In genomic region chr12:128791395-128792322, GRCh38 we compare ENCODE assay signal across 14 cellular contexts. TPM values are rescaled to one million over a fixed set of nuclear protein-coding genes. Genes with fewer than 3 reads are reported as not detected.
DNase-seq lines count a peak whose midpoint lies in the region; ATAC-seq and TF ChIP-seq lines count a peak whose summit lies in the region.
"Had no signal": no experiment of that assay in that cellular context is flagged by ENCODE, and none has a peak within 500 bp of the region (broad histone marks: within the 10 kb centered on the region; RNA-seq: fewer than 3 reads in every experiment).

No MANE protein-coding gene starts in this region.

- no peak overlapping the region for H3K9ac ChIP-seq in neuronal stem cell (ENCODE audit: low read depth, low read length, poor library complexity)

- no peak overlapping the region for H3K4me3 Mint-ChIP-seq in activated T-helper 2 cell treated with anti-CD3 and anti-CD28 coated beads, Interferon-gamma antibody, Interleukin-2, Interleukin-4, amounts not matched to agents 10 μg/mL and 5 μg/mL and 100 μg/mL, durations not matched to agents 14 hours and 24 hours and 36 hours (ENCODE audit: low read depth)
- H3K4me3 Mint-ChIP-seq: H9 had no signal

- DNase-seq in activated T-helper 2 cell treated with anti-CD3 and anti-CD28 coated beads, Interferon-gamma antibody, Interleukin-2, Interleukin-4, amounts not matched to agents 10 μg/mL and 5 μg/mL and 100 μg/mL, durations not matched to agents 14 hours and 24 hours and 36 hours (ENCODE audit: low spot score), result no peak
- DNase-seq in neuronal stem cell (ENCODE audit: low spot score) (no peak), NCI-H226 (no peak), NCI-H2029 treated with DMSO at 0.1 percent for 48 hours (lab: John Stamatoyannopoulos, UW) (no peak)
- DNase-seq: activated gamma-delta T cell, DMS53, H9 had no signal

- H2BK120ac ChIP-seq in neuronal stem cell (ENCODE audit: low read depth, low read length), result no peak overlapping the region

- H3K27ac ChIP-seq in DOHH2 (ENCODE audit: low read depth, low read length) (peak overlapping the region; percentile 99), neuronal stem cell (replicated peaks; ENCODE audit: low read length) (no peak overlapping the region)
- H3K27ac ChIP-seq: coronary artery, tibial nerve had no signal

- H3K9me3 ChIP-seq in DOHH2 (ENCODE audit: control insufficient read depth, insufficient read depth, low read length), result no peaks in the 10 kb centered on the region
- H3K9me3 ChIP-seq in neuronal stem cell (replicated peaks in 1 of 2; ENCODE audit: control insufficient read depth in 2 of 2, insufficient read depth in 1 of 2, low read depth in 1 of 2, low read length in 2 of 2), result no peaks in the 10 kb centered on the region
- H3K9me3 ChIP-seq: tibial nerve had no signal

- no peaks in the 10 kb centered on the region for H3K27me3 Mint-ChIP-seq in activated T-helper 2 cell treated with anti-CD3 and anti-CD28 coated beads, Interferon-gamma antibody, Interleukin-2, Interleukin-4, amounts not matched to agents 10 μg/mL and 5 μg/mL and 100 μg/mL, durations not matched to agents 14 hours and 24 hours and 36 hours (ENCODE audit: low read depth)

- TF ChIP-seq CTCF in DOHH2 (IDR thresholded peaks at IDR 0.05; ENCODE audit: low read depth, low read length, poor library complexity, severe bottlenecking), result no peak

- H3K14ac ChIP-seq in neuronal stem cell (ENCODE audit: low read length), result no peak overlapping the region

- H3K27ac Mint-ChIP-seq in activated T-helper 2 cell treated with anti-CD3 and anti-CD28 coated beads, Interferon-gamma antibody, Interleukin-2, Interleukin-4, amounts not matched to agents 10 μg/mL and 5 μg/mL and 100 μg/mL, durations not matched to agents 14 hours and 24 hours and 36 hours, result peak overlapping the region; percentile 52

- H3K4me1 Mint-ChIP-seq in activated T-helper 2 cell treated with anti-CD3 and anti-CD28 coated beads, Interferon-gamma antibody, Interleukin-2, Interleukin-4, amounts not matched to agents 10 μg/mL and 5 μg/mL and 100 μg/mL, durations not matched to agents 14 hours and 24 hours and 36 hours (ENCODE audit: low read depth), result peaks cover 16% of the 10 kb centered on the region

- no peak overlapping the region for H4K91ac ChIP-seq in neuronal stem cell (ENCODE audit: low read depth, low read length, poor library complexity)

- no peak overlapping the region for H4K8ac ChIP-seq in neuronal stem cell (ENCODE audit: low read depth, low read length)

- H3F3A ChIP-seq in DOHH2 (ENCODE audit: control insufficient read depth, insufficient read depth), result peaks cover 60% of the 10 kb centered on the region

- H3K79me1 ChIP-seq in neuronal stem cell (ENCODE audit: low read depth, low read length), result peaks cover under 1% of the 10 kb centered on the region

- H2BK15ac ChIP-seq in neuronal stem cell (ENCODE audit: low read length), result no peak overlapping the region

- H2AFZ ChIP-seq in neuronal stem cell (ENCODE audit: low read length), result no peak overlapping the region

- H3K9me3 Mint-ChIP-seq in activated T-helper 2 cell treated with anti-CD3 and anti-CD28 coated beads, Interferon-gamma antibody, Interleukin-2, Interleukin-4, amounts not matched to agents 10 μg/mL and 5 μg/mL and 100 μg/mL, durations not matched to agents 14 hours and 24 hours and 36 hours, result no peaks in the 10 kb centered on the region
- H3K9me3 Mint-ChIP-seq: H9 had no signal

- no peak overlapping the region for H2AK5ac ChIP-seq in neuronal stem cell (ENCODE audit: low read depth, low read length)

- peak overlapping the region; percentile 5 for H3K18ac ChIP-seq in neuronal stem cell (ENCODE audit: low read length)

- H2BK5ac ChIP-seq in neuronal stem cell (ENCODE audit: low read length), result peak overlapping the region; percentile 20

- H3K4ac ChIP-seq in neuronal stem cell (ENCODE audit: low read length), result no peak overlapping the region

- ATAC-seq in GM21360 (IDR thresholded peaks at IDR 0.05; ENCODE audit: unreplicated experiment) (peak; percentile 33), HG03139 (IDR thresholded peaks at IDR 0.05; ENCODE audit: unreplicated experiment) (no peak), HG03460 (IDR thresholded peaks at IDR 0.05; ENCODE audit: unreplicated experiment) (no peak)

- H3K36me3 Mint-ChIP-seq in activated T-helper 2 cell treated with anti-CD3 and anti-CD28 coated beads, Interferon-gamma antibody, Interleukin-2, Interleukin-4, amounts not matched to agents 10 μg/mL and 5 μg/mL and 100 μg/mL, durations not matched to agents 14 hours and 24 hours and 36 hours (ENCODE audit: low read depth), result peaks cover 52% of the 10 kb centered on the region

- H3K4me2 ChIP-seq in DOHH2 (ENCODE audit: low read length), result peak overlapping the region; percentile 85
- H3K4me2 ChIP-seq in neuronal stem cell (ENCODE audit: insufficient read depth, low read length, poor library complexity, severe bottlenecking), result no peak overlapping the region

- peaks cover 28% of the 10 kb centered on the region for H3K79me2 ChIP-seq in DOHH2 (ENCODE audit: control insufficient read depth, low read length)

- no peaks in the 10 kb centered on the region for H3K27me3 ChIP-seq in DOHH2 (ENCODE audit: control insufficient read depth, low read length)
- no peaks in the 10 kb centered on the region for H3K27me3 ChIP-seq in neuronal stem cell (ENCODE audit: control insufficient read depth in 3 of 3, insufficient read depth in 3 of 3, low read depth in 1 of 3, low read length in 3 of 3)
- H3K27me3 ChIP-seq: tibial nerve had no signal

- H3K4me1 ChIP-seq in DOHH2 (ENCODE audit: control insufficient read depth, low read length) (peaks cover 100% of the 10 kb centered on the region), neuronal stem cell (ENCODE audit: control insufficient read depth in 2 of 2, insufficient read depth in 1 of 2, low read depth in 1 of 2, low read length in 2 of 2) (peaks cover 0 to 4% of the 10 kb centered on the region in 2 donors)

- WGBS in neuronal stem cell (ENCODE audit: extremely low coverage in 2 of 2, insufficient read length in 2 of 2, insufficient replicate concordance in 1 of 2), 2 donors, result no CpG with 5 or more reads among the region's 24 CpGs

- peak overlapping the region; percentile 5; the same call in 1 of the 2 replicates for H3K4me3 ChIP-seq in DOHH2 (ENCODE audit: low read length)
- H3K4me3 ChIP-seq in neuronal stem cell (ENCODE audit: low read length in 2 of 2), result no peak overlapping the region
- H3K4me3 ChIP-seq: coronary artery, lung, tibial nerve had no signal

- peaks cover 53% of the 10 kb centered on the region for H3K36me3 ChIP-seq in DOHH2 (ENCODE audit: control insufficient read depth, low read length)
- H3K36me3 ChIP-seq in neuronal stem cell (replicated peaks in 1 of 2; ENCODE audit: control insufficient read depth in 2 of 2, insufficient read depth in 2 of 2, low read length in 2 of 2), result peaks cover 18 to 65% of the 10 kb centered on the region in 2 donors

- no peak overlapping the region for H2BK12ac ChIP-seq in neuronal stem cell (ENCODE audit: low read length)

- H3K9me2 ChIP-seq in DOHH2 (replicated peaks; ENCODE audit: control insufficient read depth, low read length), result no peaks in the 10 kb centered on the region

- H3K23ac ChIP-seq in neuronal stem cell (ENCODE audit: low read depth, low read length, poor library complexity), result no peak overlapping the region

- intact Hi-C loops in activated T-helper 2 cell treated with anti-CD3 and anti-CD28 coated beads, Interferon-gamma antibody, Interleukin-2, Interleukin-4, amounts not matched to agents 10 μg/mL and 5 μg/mL and 100 μg/mL, durations not matched to agents 14 hours and 24 hours and 36 hours (cut with micrococcal nuclease), result no loop called here

- H4K20me1 ChIP-seq in DOHH2 (ENCODE audit: control insufficient read depth, insufficient read depth, low read depth, low read length), result no peaks in the 10 kb centered on the region

RNA-seq across cellular contexts. Expression of gene SLC15A4, which starts 32.1 kb away (rescaled TPM):
- total RNA-seq in activated T-helper 2 cell treated with anti-CD3 and anti-CD28 coated beads, Interferon-gamma antibody, Interleukin-2, Interleukin-4, amounts not matched to agents 10 μg/mL and 5 μg/mL and 100 μg/mL, durations not matched to agents 14 hours and 24 hours and 36 hours, result 38.8 and 42.3 TPM in 2 replicates
- 9.6 TPM for polyA plus RNA-seq in neuronal stem cell (2013, experiment 1 of 2)
- 9.9 TPM for polyA plus RNA-seq in neuronal stem cell (2013, experiment 2 of 2)
